20 cellular contexts compared by ENCODE assay signal in genomic region chr3:193640165-193640706, GRCh38.
"Had no signal": no experiment of that assay in that cellular context is flagged by ENCODE, and none has a peak within 500 bp of the region (broad histone marks: within the 10 kb centered on the region; RNA-seq: fewer than 3 reads in every experiment).

No MANE protein-coding gene starts in this region.

- H3K27me3 Mint-ChIP-seq: activated B cell treated with CpG ODN at 0.5 μM for 24 hours; activated CD4-positive, alpha-beta memory T cell treated with anti-CD3 and anti-CD28 coated beads, Interleukin-2, amount 10 ng/mL, durations not matched to agents 7 days and 5 days; activated naive CD8-positive, alpha-beta T cell treated with anti-CD3 and anti-CD28 coated beads, Interleukin-2, amount 10 ng/mL, durations not matched to agents 7 days and 5 days; dendritic cell treated with granulocyte-macrophage colony-stimulating factor and Interleukin-4, amounts not matched to agents 40 ng/mL and 50 ng/mL, for 4 days had no signal

- ATAC-seq: natural killer cell had no signal

- H3K4me3 ChIP-seq: cardiac muscle cell, esophagus muscularis mucosa, thyroid gland had no signal

- H3K4me1 Mint-ChIP-seq: activated B cell treated with CpG ODN at 0.5 μM for 24 hours; activated CD4-positive, alpha-beta memory T cell treated with anti-CD3 and anti-CD28 coated beads, Interleukin-2, amount 10 ng/mL, durations not matched to agents 7 days and 5 days; activated naive CD8-positive, alpha-beta T cell treated with anti-CD3 and anti-CD28 coated beads, Interleukin-2, amount 10 ng/mL, durations not matched to agents 7 days and 5 days; natural killer cell had no signal

- H3K36me3 Mint-ChIP-seq: natural killer cell had no signal

- DNase-seq: activated B cell treated with CpG ODN at 0.5 μM for 24 hours; activated CD4-positive, alpha-beta memory T cell treated with anti-CD3 and anti-CD28 coated beads, Interleukin-2, amount 10 ng/mL, durations not matched to agents 7 days and 5 days; activated CD4-positive, alpha-beta T cell treated with anti-CD3 and anti-CD28 coated beads for 4 hours; activated naive CD4-positive, alpha-beta T cell treated with Interleukin-2 at 50 U/mL for 16 hours; activated naive CD8-positive, alpha-beta T cell treated with anti-CD3 and anti-CD28 coated beads, Interleukin-2, amount 10 ng/mL, durations not matched to agents 7 days and 5 days; activated T-cell treated with anti-CD3 and anti-CD28 coated beads, Interleukin-2, amount 50 U/mL, for 1 hour; amygdala; effector memory CD4-positive, alpha-beta T cell; natural killer cell; stimulated activated CD4-positive, alpha-beta T cell treated with anti-CD3 and anti-CD28 coated beads, Interleukin-1b, Interleukin-23, amount 100 ng/mL, for 48 hours; stimulated activated CD8-positive, alpha-beta memory T cell treated with anti-CD3 and anti-CD28 coated beads, Interleukin-4, amount 100 ng/mL, for 48 hours; stimulated activated naive CD4-positive, alpha-beta T cell treated with Interleukin-2 at 50 U/mL for 16 hours; thyroid gland had no signal

- H3K9me3 Mint-ChIP-seq: activated B cell treated with CpG ODN at 0.5 μM for 24 hours; activated CD4-positive, alpha-beta memory T cell treated with anti-CD3 and anti-CD28 coated beads, Interleukin-2, amount 10 ng/mL, durations not matched to agents 7 days and 5 days; activated naive CD8-positive, alpha-beta T cell treated with anti-CD3 and anti-CD28 coated beads, Interleukin-2, amount 10 ng/mL, durations not matched to agents 7 days and 5 days; activated T-helper 2 cell treated with anti-CD3 and anti-CD28 coated beads, Interferon-gamma antibody, Interleukin-2, Interleukin-4, amounts not matched to agents 10 μg/mL and 5 μg/mL and 100 μg/mL, durations not matched to agents 14 hours and 24 hours and 36 hours; dendritic cell treated with granulocyte-macrophage colony-stimulating factor and Interleukin-4, amounts not matched to agents 40 ng/mL and 50 ng/mL, for 4 days; natural killer cell; T-helper 1 cell treated with Interleukin-12 subunit alpha and Interleukin-12 subunit beta and Interleukin-4 antibody, amounts not matched to agents 30 μg/mL and 1 μg/mL, for 36 hours had no signal

- H3K27me3 ChIP-seq: cardiac muscle cell, esophagus muscularis mucosa, neutrophil, thyroid gland had no signal

- H3K9me3 ChIP-seq: esophagus muscularis mucosa, neutrophil, thyroid gland had no signal

- H3K4me1 ChIP-seq: parathyroid adenoma had no signal

- H3K4me3 Mint-ChIP-seq: activated B cell treated with CpG ODN at 0.5 μM for 24 hours; activated CD4-positive, alpha-beta memory T cell treated with anti-CD3 and anti-CD28 coated beads, Interleukin-2, amount 10 ng/mL, durations not matched to agents 7 days and 5 days; activated naive CD8-positive, alpha-beta T cell treated with anti-CD3 and anti-CD28 coated beads, Interleukin-2, amount 10 ng/mL, durations not matched to agents 7 days and 5 days; dendritic cell treated with granulocyte-macrophage colony-stimulating factor and Interleukin-4, amounts not matched to agents 40 ng/mL and 50 ng/mL, for 4 days; natural killer cell; T-helper 1 cell treated with Interleukin-12 subunit alpha and Interleukin-12 subunit beta and Interleukin-4 antibody, amounts not matched to agents 30 μg/mL and 1 μg/mL, for 36 hours had no signal

- H3K27ac ChIP-seq: cardiac muscle cell, esophagus muscularis mucosa, neutrophil, parathyroid adenoma, thyroid gland had no signal

- H3K27ac Mint-ChIP-seq: activated B cell treated with CpG ODN at 0.5 μM for 24 hours; activated CD4-positive, alpha-beta memory T cell treated with anti-CD3 and anti-CD28 coated beads, Interleukin-2, amount 10 ng/mL, durations not matched to agents 7 days and 5 days; activated naive CD8-positive, alpha-beta T cell treated with anti-CD3 and anti-CD28 coated beads, Interleukin-2, amount 10 ng/mL, durations not matched to agents 7 days and 5 days; activated T-helper 2 cell treated with anti-CD3 and anti-CD28 coated beads, Interferon-gamma antibody, Interleukin-2, Interleukin-4, amounts not matched to agents 10 μg/mL and 5 μg/mL and 100 μg/mL, durations not matched to agents 14 hours and 24 hours and 36 hours; dendritic cell treated with granulocyte-macrophage colony-stimulating factor and Interleukin-4, amounts not matched to agents 40 ng/mL and 50 ng/mL, for 4 days; natural killer cell; T-helper 1 cell treated with Interleukin-12 subunit alpha and Interleukin-12 subunit beta and Interleukin-4 antibody, amounts not matched to agents 30 μg/mL and 1 μg/mL, for 36 hours had no signal
